30 cellular contexts compared by ENCODE assay signal in the genomic region with DNA sequence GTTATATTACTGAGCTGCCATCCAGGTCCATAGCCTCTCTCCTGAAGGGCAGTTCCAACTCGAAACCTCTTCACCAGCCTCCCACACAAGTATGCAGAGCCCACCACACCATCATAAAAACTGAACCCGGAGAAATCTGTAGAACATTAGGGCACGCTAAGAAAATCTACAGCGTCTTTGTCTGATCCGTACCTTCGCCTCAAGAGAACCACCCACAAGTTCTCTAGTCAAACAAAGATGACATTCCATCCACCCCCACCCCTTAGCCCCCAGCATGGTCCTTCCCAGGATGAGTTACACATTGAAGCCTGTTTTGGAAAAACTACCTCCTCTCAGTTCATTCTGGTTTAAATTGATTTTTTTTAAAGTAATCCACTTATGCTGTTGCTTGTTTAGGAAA.
"Had no signal": no experiment of that assay in that cellular context is flagged by ENCODE, and none has a peak within 500 bp of the region (broad histone marks: within the 10 kb centered on the region; RNA-seq: fewer than 3 reads in every experiment).

No MANE protein-coding gene starts in this region.

- FAIRE-seq: bronchial epithelial cell, colon, endometrium had no signal

- ATAC-seq: activated CD8-positive, alpha-beta memory T cell treated with anti-CD3 and anti-CD28 coated beads, Interleukin-2, amount 10 ng/mL, durations not matched to agents 7 days and 5 days; activated CD8-positive, alpha-beta T cell treated with anti-CD3 and anti-CD28 coated beads, Interleukin-2, amount 10 ng/mL, durations not matched to agents 7 days and 5 days; activated naive CD4-positive, alpha-beta T cell treated with anti-CD3 and anti-CD28 coated beads, Interleukin-2, amount 50 U/mL, for 72 hours; activated T-cell treated with anti-CD3 and anti-CD28 coated beads, Interleukin-2, amount 50 U/mL, for 72 hours; mucosa of descending colon; T-helper 17 cell had no signal

- H3K36me3 Mint-ChIP-seq: activated CD8-positive, alpha-beta memory T cell treated with anti-CD3 and anti-CD28 coated beads, Interleukin-2, amount 10 ng/mL, durations not matched to agents 7 days and 5 days; activated naive CD4-positive, alpha-beta T cell treated with anti-CD3 and anti-CD28 coated beads, Interleukin-2, amount 50 U/mL, for 72 hours; type B pancreatic cell had no signal

- H3K27ac Mint-ChIP-seq: activated B cell treated with CpG ODN at 0.5 μM for 24 hours; activated CD8-positive, alpha-beta memory T cell treated with anti-CD3 and anti-CD28 coated beads, Interleukin-2, amount 10 ng/mL, durations not matched to agents 7 days and 5 days; activated CD8-positive, alpha-beta T cell treated with anti-CD3 and anti-CD28 coated beads, Interleukin-2, amount 10 ng/mL, durations not matched to agents 7 days and 5 days; activated naive CD4-positive, alpha-beta T cell treated with anti-CD3 and anti-CD28 coated beads, Interleukin-2, amount 50 U/mL, for 72 hours; activated T-cell treated with anti-CD3 and anti-CD28 coated beads, Interleukin-2, amount 50 U/mL, for 72 hours; nephron progenitor cell; T-helper 17 cell; type B pancreatic cell had no signal

- DNase-seq: activated B cell treated with CpG ODN at 0.5 μM for 24 hours; activated CD4-positive, alpha-beta T cell treated with anti-CD3 and anti-CD28 coated beads, Interleukin-2, amount 50 U/mL, for 1 hour; activated CD8-positive, alpha-beta memory T cell treated with anti-CD3 and anti-CD28 coated beads, Interleukin-2, amount 10 ng/mL, durations not matched to agents 7 days and 5 days; activated CD8-positive, alpha-beta T cell treated with anti-CD3 and anti-CD28 coated beads, Interleukin-2, amount 10 ng/mL, durations not matched to agents 7 days and 5 days; activated naive CD4-positive, alpha-beta T cell; activated T-cell treated with anti-CD3 and anti-CD28 coated beads for 4 hours; activated T-cell treated with anti-CD3 and anti-CD28 coated beads, Interleukin-2, amount 50 U/mL, for 72 hours; dermis blood vessel endothelial cell; effector CD4-positive, alpha-beta T cell; esophagus squamous epithelium; foreskin melanocyte; left ventricle myocardium inferior; mucosa of descending colon; nephron progenitor cell; ovary; sigmoid colon; stimulated activated CD4-positive, alpha-beta T cell treated with anti-CD3 and anti-CD28 coated beads, Interleukin-15, amount 100 ng/mL, for 24 hours; stimulated activated naive CD4-positive, alpha-beta T cell; T-helper 17 cell; testis had no signal

- H3K9me3 Mint-ChIP-seq: activated T-cell treated with anti-CD3 and anti-CD28 coated beads, Interleukin-2, amount 50 U/mL, for 72 hours had no signal

- H3K4me1 Mint-ChIP-seq: activated B cell treated with CpG ODN at 0.5 μM for 24 hours; activated CD8-positive, alpha-beta memory T cell treated with anti-CD3 and anti-CD28 coated beads, Interleukin-2, amount 10 ng/mL, durations not matched to agents 7 days and 5 days; T-helper 17 cell had no signal

- H3K27me3 ChIP-seq: esophagus squamous epithelium, ovary, sigmoid colon, testis, vagina had no signal

- H3K27me3 Mint-ChIP-seq: progenitor cell of endocrine pancreas, type B pancreatic cell had no signal

- H3K4me3 ChIP-seq: esophagus squamous epithelium, left ventricle myocardium inferior, lung, mucosa of descending colon, ovary, sigmoid colon, testis, vagina had no signal

- H3K9me3 ChIP-seq: esophagus squamous epithelium, neutrophil, ovary, testis, vagina had no signal

- H3K36me3 ChIP-seq: left ventricle myocardium inferior, neutrophil, ovary, sigmoid colon, vagina had no signal

- H3K4me3 Mint-ChIP-seq: activated B cell treated with CpG ODN at 0.5 μM for 24 hours; activated CD8-positive, alpha-beta memory T cell treated with anti-CD3 and anti-CD28 coated beads, Interleukin-2, amount 10 ng/mL, durations not matched to agents 7 days and 5 days; activated CD8-positive, alpha-beta T cell treated with anti-CD3 and anti-CD28 coated beads, Interleukin-2, amount 10 ng/mL, durations not matched to agents 7 days and 5 days; activated T-cell treated with anti-CD3 and anti-CD28 coated beads, Interleukin-2, amount 50 U/mL, for 72 hours; nephron progenitor cell; T-helper 17 cell; type B pancreatic cell had no signal

- H3K4me1 ChIP-seq: testis had no signal

- H3K27ac ChIP-seq: epithelial cell of prostate, esophagus squamous epithelium, left ventricle myocardium inferior, neutrophil, ovary, testis, vagina had no signal
